Comparison of ENCODE assay signal across 9 cellular contexts in genomic region chr1:226664413-226665101, GRCh38.
A peak's percentile ranks its signal among the peaks of the same experiment; 100 is the strongest.
DNase-seq lines count a peak whose midpoint lies in the region; ATAC-seq and TF ChIP-seq lines count a peak whose summit lies in the region.
"Had no signal": no experiment of that assay in that cellular context is flagged by ENCODE, and none has a peak within 500 bp of the region (broad histone marks: within the 10 kb centered on the region; RNA-seq: fewer than 3 reads in every experiment).

No MANE protein-coding gene starts in this region.

- H3K9me3 Mint-ChIP-seq in endothelial cell (ENCODE audit: unreplicated experiment) = no peaks in the 10 kb centered on the region
- H3K9me3 Mint-ChIP-seq in naive thymus-derived CD8-positive, alpha-beta T cell = no peaks in the 10 kb centered on the region
- H3K9me3 Mint-ChIP-seq: endodermal cell had no signal

- peak overlapping the region; percentile 99 for H3K27ac Mint-ChIP-seq in endothelial cell (ENCODE audit: unreplicated experiment)
- H3K27ac Mint-ChIP-seq in naive thymus-derived CD8-positive, alpha-beta T cell = peak overlapping the region in 1 of 10 donors; percentile 97
- H3K27ac Mint-ChIP-seq: endodermal cell had no signal

- CTCF ChIA-PET in AG04449 (lab: Yijun Ruan, JAX) = interaction anchor here (0.8 to 1.4 kb wide), 7 partner anchors 9 to 31 kb away, joined by 3 to 5 read pairs (median 4); no protein-coding TSS in a partner anchor

- peak; percentile 66 for DNase-seq in AG04449 (ENCODE audit: low read depth, low spot score)
- peak; percentile 32 for DNase-seq in M059J (ENCODE audit: low read depth)
- DNase-seq in endothelial cell (ENCODE audit: low spot score) = peak; percentile 61
- peak in 1 of 10 donors; percentile 55 for DNase-seq in naive thymus-derived CD8-positive, alpha-beta T cell
- no peak for DNase-seq in mesenteric fat pad (ENCODE audit: low spot score)
- DNase-seq in iPS-NIHi11 (ENCODE audit: low spot score) = no peak
- DNase-seq in activated CD4-positive, alpha-beta T cell treated with anti-CD3 and anti-CD28 coated beads, Interleukin-2, amount 50 U/mL, for 4 hours = no peak
- DNase-seq: endodermal cell had no signal

- no peak for ATAC-seq in naive thymus-derived CD8-positive, alpha-beta T cell
- ATAC-seq in HG02678 (IDR thresholded peaks at IDR 0.05; ENCODE audit: unreplicated experiment) = no peak

- peak overlapping the region; percentile 37 for H3K4me3 Mint-ChIP-seq in endothelial cell (ENCODE audit: unreplicated experiment)
- peak overlapping the region in 7 of 10 donors; percentile 28 to 91 (median 81) for H3K4me3 Mint-ChIP-seq in naive thymus-derived CD8-positive, alpha-beta T cell
- H3K4me3 Mint-ChIP-seq: endodermal cell had no signal

- peaks cover 22% of the 10 kb centered on the region for H3K27me3 Mint-ChIP-seq in endothelial cell (ENCODE audit: unreplicated experiment)
- no peaks in the 10 kb centered on the region for H3K27me3 Mint-ChIP-seq in naive thymus-derived CD8-positive, alpha-beta T cell

- POLR2A ChIA-PET in AG04449 (lab: Yijun Ruan, JAX) = interaction anchor here (1.1 kb wide), 1 partner anchor 12 kb away, joined by 5 read pairs; no protein-coding TSS in a partner anchor
- POLR2A ChIA-PET in naive thymus-derived CD8-positive, alpha-beta T cell (lab: Charles Lee) = interaction anchor here (0.9 to 33.5 kb wide), 4 partner anchors 10 to 72 kb away, joined by 3 to 613 read pairs (median 308); no protein-coding TSS in a partner anchor

- peaks cover 22% of the 10 kb centered on the region for H3K36me3 Mint-ChIP-seq in endothelial cell (ENCODE audit: low read depth, unreplicated experiment)
- peaks cover 0 to 49% (median 3%) of the 10 kb centered on the region in 3 donors for H3K36me3 Mint-ChIP-seq in naive thymus-derived CD8-positive, alpha-beta T cell

- TF ChIP-seq CTCF in AG04449 (IDR thresholded peaks at IDR 0.05; ENCODE audit: insufficient read depth, low read length, missing control alignments) (no peak), endothelial cell (IDR thresholded peaks at IDR 0.05; ENCODE audit: unreplicated experiment) (no peak)

- H3K4me1 Mint-ChIP-seq in endothelial cell (ENCODE audit: unreplicated experiment) = peaks cover 95% of the 10 kb centered on the region
- peaks cover 0 to 52% (median 5%) of the 10 kb centered on the region in 4 donors for H3K4me1 Mint-ChIP-seq in naive thymus-derived CD8-positive, alpha-beta T cell

- peak overlapping the region; percentile 6; the same call in 1 of the 2 replicates for H3K4me3 ChIP-seq in AG04449 (ENCODE audit: low read depth, low read length)

Comparison
In these comparisons a context has a peak if more than half of its experiments do, and no peak if none do; other contexts are left out.
1. DNase-seq: peak in AG04449 (single experiment), M059J (single experiment) and endothelial cell (single experiment); none in mesenteric fat pad (single experiment), iPS-NIHi11 (single experiment) and activated CD4-positive, alpha-beta T cell treated with anti-CD3 and anti-CD28 coated beads, Interleukin-2, amount 50 U/mL, for 4 hours (0 of 2).